ENCODE assay signal across 1 cellular context in genomic region chr20:25045343-25045712, GRCh38.
TF ChIP-seq lines count a peak whose summit lies in the region.

No MANE protein-coding gene starts in this region.

TF ChIP-seq in GM12878, 131 proteins besides CTCF, POLR2A, EP300 and RAD21:
- peak; percentile 64 for TF ChIP-seq ZNF687 (IDR thresholded peaks at IDR 0.05)
- TF ChIP-seq TAF1 (IDR thresholded peaks at IDR 0.05; ENCODE audit: borderline replicate concordance, low read depth, low read length): no peak
- no peak for TF ChIP-seq RELB (IDR thresholded peaks at IDR 0.05; ENCODE audit: low read depth)
- TF ChIP-seq HCFC1 (IDR thresholded peaks at IDR 0.05; ENCODE audit: low read length): no peak
- TF ChIP-seq PML (IDR thresholded peaks at IDR 0.05; ENCODE audit: low read length): no peak
